ENCODE assay signal across 9 cellular contexts in the genomic region with DNA sequence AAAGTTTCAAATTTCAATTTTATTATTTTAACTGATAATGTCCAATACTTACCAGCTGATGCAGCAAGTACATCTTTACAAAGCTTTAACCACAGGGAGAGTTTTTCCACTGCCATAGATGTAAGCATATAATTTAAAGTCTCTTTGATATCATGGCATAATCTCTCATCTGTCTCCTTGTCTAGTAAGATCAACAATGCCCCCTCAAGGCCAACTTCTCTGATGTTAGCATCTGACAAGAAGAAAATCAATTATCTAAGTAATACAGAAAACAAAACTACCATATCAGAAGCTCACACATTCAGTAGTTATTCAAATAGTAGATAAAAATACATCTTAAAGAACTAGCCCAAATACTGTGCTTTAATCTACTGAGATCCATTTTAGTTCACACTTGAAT.
DNase-seq lines count a peak whose midpoint lies in the region; TF ChIP-seq lines count a peak whose summit lies in the region.
"Had no signal": no experiment of that assay in that cellular context is flagged by ENCODE, and none has a peak within 500 bp of the region (broad histone marks: within the 10 kb centered on the region; RNA-seq: fewer than 3 reads in every experiment).

No MANE protein-coding gene starts in this region.

- H3K9me2 ChIP-seq in Loucy (replicated peaks; ENCODE audit: low read depth, low read length), result no peaks in the 10 kb centered on the region

- H3K9me3 ChIP-seq in Loucy (ENCODE audit: insufficient read depth, low read depth, low read length), result peaks cover 5% of the 10 kb centered on the region; the same call in 1 of the 2 replicates
- H3K9me3 ChIP-seq in mesenchymal stem cell (ENCODE audit: control insufficient read depth, low read length), result peaks cover 8% of the 10 kb centered on the region

- DNase-seq in EL (peak; percentile 17), astrocyte of the spinal cord (ENCODE audit: low read depth, low spot score) (peak; percentile 40), mesenchymal stem cell (peak; percentile 6), G401 (ENCODE audit: low spot score) (no peak), NCI-H2081 (lab: John Stamatoyannopoulos, UW) (no peak), NCI-H1436 (lab: John Stamatoyannopoulos, UW) (no peak)
- DNase-seq: NCI-H1417 treated with DMSO at 0.1 percent for 48 hours had no signal

- H4K8ac ChIP-seq in mesenchymal stem cell (ENCODE audit: low read length), result no peak overlapping the region

- H3K4me1 ChIP-seq in Loucy (ENCODE audit: insufficient read depth, low read length, poor library complexity, severe bottlenecking) (no peaks in the 10 kb centered on the region), mesenchymal stem cell (ENCODE audit: control insufficient read depth, insufficient read depth, low read depth, low read length) (no peaks in the 10 kb centered on the region)
- H3K4me1 ChIP-seq: SJSA1 had no signal

- H3K4me3 ChIP-seq in Loucy (ENCODE audit: low read length, poor library complexity, severe bottlenecking) (no peak overlapping the region), astrocyte of the spinal cord (ENCODE audit: low read depth, low read length) (no peak overlapping the region), mesenchymal stem cell (ENCODE audit: insufficient read depth in 1 of 2, low read depth in 1 of 2, low read length in 2 of 2) (no peak overlapping the region)
- H3K4me3 ChIP-seq: SJSA1 had no signal

- no peaks in the 10 kb centered on the region for H3K79me2 ChIP-seq in Loucy (ENCODE audit: insufficient read depth, low read length)

- H3F3A ChIP-seq in Loucy (ENCODE audit: low read depth), result no peaks in the 10 kb centered on the region

- no peak overlapping the region for H3K4ac ChIP-seq in mesenchymal stem cell (ENCODE audit: low read depth in 1 of 2, low read length in 2 of 2)

- no peak overlapping the region for H2BK15ac ChIP-seq in mesenchymal stem cell (ENCODE audit: low read depth, poor library complexity, severe bottlenecking)

- H3K14ac ChIP-seq in mesenchymal stem cell (ENCODE audit: low read length in 2 of 2), result no peak overlapping the region

- H2BK120ac ChIP-seq in mesenchymal stem cell (ENCODE audit: low read depth, low read length), result no peak overlapping the region

- no peak overlapping the region for H3K18ac ChIP-seq in mesenchymal stem cell (ENCODE audit: low read depth in 1 of 2, low read length in 2 of 2)

- H2BK5ac ChIP-seq in mesenchymal stem cell (ENCODE audit: low read depth, low read length, poor library complexity, severe bottlenecking), result no peak overlapping the region

- H2AFZ ChIP-seq in Loucy (ENCODE audit: low read length), result no peak overlapping the region
- H2AFZ ChIP-seq in mesenchymal stem cell (ENCODE audit: low read depth, low read length), result no peak overlapping the region

- H2AK5ac ChIP-seq in mesenchymal stem cell (ENCODE audit: low read length, severe bottlenecking), result no peak overlapping the region

- peak; percentile 53 for TF ChIP-seq CTCF in Loucy (conservative IDR thresholded peaks at IDR 0.05; ENCODE audit: low read length)
- TF ChIP-seq CTCF in astrocyte of the spinal cord (IDR thresholded peaks at IDR 0.05; ENCODE audit: low read depth, low read length), result no peak

- no peaks in the 10 kb centered on the region for H3K27me3 ChIP-seq in Loucy (ENCODE audit: insufficient read depth, low read length, poor library complexity, severe bottlenecking)
- H3K27me3 ChIP-seq in mesenchymal stem cell (ENCODE audit: control insufficient read depth in 1 of 2, insufficient read depth in 1 of 2, low read length in 2 of 2), result no peaks in the 10 kb centered on the region
- H3K27me3 ChIP-seq: SJSA1 had no signal

- no peaks in the 10 kb centered on the region for H3K36me3 ChIP-seq in Loucy (ENCODE audit: insufficient read depth, low read length)
- peaks cover 14 to 50% of the 10 kb centered on the region in 2 experiments for H3K36me3 ChIP-seq in mesenchymal stem cell (ENCODE audit: control insufficient read depth in 1 of 2, insufficient read depth in 2 of 2, low read depth in 1 of 2, low read length in 2 of 2)

- in situ Hi-C loops in astrocyte of the spinal cord (cut with HindIII; ENCODE audit: low sequenced_read_pairs), result no loop called here
- in situ Hi-C loops in G401 (cut with HindIII; ENCODE audit: low sequenced_read_pairs), result no loop called here

- H3K79me1 ChIP-seq in mesenchymal stem cell (replicated peaks; ENCODE audit: low read length, poor library complexity, severe bottlenecking), result no peaks in the 10 kb centered on the region

- H3K9ac ChIP-seq in Loucy (ENCODE audit: low read depth, low read length, poor library complexity, severe bottlenecking), result no peak overlapping the region
- no peak overlapping the region for H3K9ac ChIP-seq in mesenchymal stem cell (ENCODE audit: low read length)

- no peak overlapping the region for H4K91ac ChIP-seq in mesenchymal stem cell (ENCODE audit: low read length)

- no peaks in the 10 kb centered on the region for H4K20me1 ChIP-seq in Loucy (ENCODE audit: insufficient read depth, low read length, poor library complexity, severe bottlenecking)

- H3K4me2 ChIP-seq in Loucy (ENCODE audit: low read depth, low read length, poor library complexity, severe bottlenecking), result no peak overlapping the region
- no peak overlapping the region for H3K4me2 ChIP-seq in mesenchymal stem cell (ENCODE audit: low read length, poor library complexity, severe bottlenecking)

- H3K27ac ChIP-seq in mesenchymal stem cell (ENCODE audit: low read length, poor library complexity, severe bottlenecking), result no peak overlapping the region
- H3K27ac ChIP-seq: SJSA1 had no signal

- H3K23ac ChIP-seq in mesenchymal stem cell (ENCODE audit: low read length in 2 of 2), result no peak overlapping the region

- no peak overlapping the region for H2BK12ac ChIP-seq in mesenchymal stem cell (ENCODE audit: low read length in 2 of 2)

Comparison
In these comparisons a context has a peak if more than half of its experiments do, and no peak if none do; other contexts are left out.
1. DNase-seq: peak in EL (single experiment), astrocyte of the spinal cord (single experiment) and mesenchymal stem cell (single experiment); none in G401 (single experiment), NCI-H2081 (0 of 2) and NCI-H1436 (single experiment).